In genomic region chr3:13098192-13098591, GRCh38 we compare ENCODE assay signal across 24 cellular contexts. TPM values are rescaled to one million over a fixed set of nuclear protein-coding genes. Genes with fewer than 3 reads are reported as not detected.
DNase-seq lines count a peak whose midpoint lies in the region; ATAC-seq, FAIRE-seq and TF ChIP-seq lines count a peak whose summit lies in the region.
"Had no signal": no experiment of that assay in that cellular context is flagged by ENCODE, and none has a peak within 500 bp of the region (broad histone marks: within the 10 kb centered on the region; RNA-seq: fewer than 3 reads in every experiment).

No MANE protein-coding gene starts in this region.

- H3K9me3 ChIP-seq in BLaER1 = no peaks in the 10 kb centered on the region
- no peaks in the 10 kb centered on the region for H3K9me3 ChIP-seq in HEK293 (ENCODE audit: control insufficient read depth, insufficient read depth, low read depth, low read length)
- H3K9me3 ChIP-seq: A549, BE2C, Caco-2 had no signal

- H3K9me3 Mint-ChIP-seq in endothelial cell (ENCODE audit: unreplicated experiment) = no peaks in the 10 kb centered on the region
- H3K9me3 Mint-ChIP-seq in stimulated activated memory B cell treated with anti-CD40 and anti-IgM and Interleukin-4, amounts not matched to agents 10 μg/mL and 1 μg/mL and 100 μg/mL, for 72 hours = no peaks in the 10 kb centered on the region
- H3K9me3 Mint-ChIP-seq: CD8-positive, alpha-beta T cell had no signal

- CTCF ChIA-PET in HEK293 (lab: Yijun Ruan, JAX) = interaction anchor here (1.0 kb wide), 1 partner anchor 353 kb away, joined by 4 read pairs; no protein-coding TSS in a partner anchor

- peaks cover 14% of the 10 kb centered on the region for H3K27me3 Mint-ChIP-seq in endothelial cell (ENCODE audit: unreplicated experiment)
- peaks cover 11% of the 10 kb centered on the region for H3K27me3 Mint-ChIP-seq in stimulated activated memory B cell treated with anti-CD40 and anti-IgM and Interleukin-4, amounts not matched to agents 10 μg/mL and 1 μg/mL and 100 μg/mL, for 72 hours

- H3K4me2 ChIP-seq in BLaER1 = peak overlapping the region; percentile 46
- H3K4me2 ChIP-seq: A549 had no signal

- no peak overlapping the region for H3K27ac ChIP-seq in BLaER1
- no peak overlapping the region for H3K27ac ChIP-seq in HEK293 (ENCODE audit: extremely low read depth, low read depth, low read length)
- H3K27ac ChIP-seq: A549, C4-2B, GM23248 had no signal

- TF ChIP-seq CTCF in HEK293 (tag by site-specific recombination; IDR thresholded peaks at IDR 0.05) = no peak
- TF ChIP-seq CTCF in endothelial cell (IDR thresholded peaks at IDR 0.05; ENCODE audit: unreplicated experiment) = no peak

- peak overlapping the region; percentile 6 for H3K27ac Mint-ChIP-seq in endothelial cell (ENCODE audit: unreplicated experiment)
- peak overlapping the region; percentile 11 for H3K27ac Mint-ChIP-seq in stimulated activated memory B cell treated with anti-CD40 and anti-IgM and Interleukin-4, amounts not matched to agents 10 μg/mL and 1 μg/mL and 100 μg/mL, for 72 hours
- H3K27ac Mint-ChIP-seq: CD4-positive, CD25-positive, alpha-beta regulatory T cell; CD8-positive, alpha-beta T cell had no signal

- peaks cover 5% of the 10 kb centered on the region for H3K36me3 Mint-ChIP-seq in endothelial cell (ENCODE audit: low read depth, unreplicated experiment)
- H3K36me3 Mint-ChIP-seq in stimulated activated memory B cell treated with anti-CD40 and anti-IgM and Interleukin-4, amounts not matched to agents 10 μg/mL and 1 μg/mL and 100 μg/mL, for 72 hours = no peaks in the 10 kb centered on the region
- H3K36me3 Mint-ChIP-seq: CD4-positive, CD25-positive, alpha-beta regulatory T cell; CD8-positive, alpha-beta T cell had no signal

- H3K27me3 ChIP-seq in BLaER1 = no peaks in the 10 kb centered on the region
- H3K27me3 ChIP-seq: BE2C had no signal

- ATAC-seq in stimulated activated memory B cell treated with anti-CD40 and anti-IgM and Interleukin-4, amounts not matched to agents 10 μg/mL and 1 μg/mL and 100 μg/mL, for 72 hours = no peak
- ATAC-seq: CD8-positive, alpha-beta T cell had no signal

- no peaks in the 10 kb centered on the region for H4K20me1 ChIP-seq in BLaER1

- FAIRE-seq in frontal cortex (lab: Jason Lieb, UNC) = no peak
- FAIRE-seq: A549, G401.6, GM12878, H1 had no signal

- H3K36me3 ChIP-seq in BLaER1 (no peaks in the 10 kb centered on the region), HEK293 (ENCODE audit: control insufficient read depth in 2 of 2, insufficient read depth in 1 of 2, low read length in 2 of 2) (no peaks in the 10 kb centered on the region)
- H3K36me3 ChIP-seq: BE2C had no signal

- POLR2A ChIA-PET in HEK293 (lab: Yijun Ruan, JAX) = no interaction called here

- H3K4me1 Mint-ChIP-seq in endothelial cell (ENCODE audit: unreplicated experiment) = peaks cover 16% of the 10 kb centered on the region
- H3K4me1 Mint-ChIP-seq in stimulated activated memory B cell treated with anti-CD40 and anti-IgM and Interleukin-4, amounts not matched to agents 10 μg/mL and 1 μg/mL and 100 μg/mL, for 72 hours = peaks cover 17% of the 10 kb centered on the region
- H3K4me1 Mint-ChIP-seq: CD4-positive, CD25-positive, alpha-beta regulatory T cell had no signal

- H3K4me1 ChIP-seq in BLaER1 (peaks cover 71% of the 10 kb centered on the region), HEK293 (ENCODE audit: control insufficient read depth, insufficient read depth, low read length) (no peaks in the 10 kb centered on the region)
- H3K4me1 ChIP-seq: A549, BE2C, Caco-2 had no signal

- DNase-seq in endothelial cell (ENCODE audit: low spot score) (no peak), frontal cortex (ENCODE audit: low spot score in 2 of 2) (no peak), NCI-H510A (lab: John Stamatoyannopoulos, UW) (no peak)
- no peak for DNase-seq in activated CD4-positive, alpha-beta T cell treated with anti-CD3 and anti-CD28 coated beads for 4 hours
- DNase-seq: 8988T; ACHN; AML-193; BE2C; Caco-2; CD4-positive, CD25-positive, alpha-beta regulatory T cell; DMS153; DND-41; GM23248; H7; HCEC 1CT had no signal

- H3K4me3 Mint-ChIP-seq in endothelial cell (ENCODE audit: unreplicated experiment) = no peak overlapping the region
- no peak overlapping the region for H3K4me3 Mint-ChIP-seq in stimulated activated memory B cell treated with anti-CD40 and anti-IgM and Interleukin-4, amounts not matched to agents 10 μg/mL and 1 μg/mL and 100 μg/mL, for 72 hours
- H3K4me3 Mint-ChIP-seq: CD4-positive, CD25-positive, alpha-beta regulatory T cell; CD8-positive, alpha-beta T cell had no signal

- H3K4me3 ChIP-seq in BLaER1 (no peak overlapping the region), HEK293 (ENCODE audit: low read depth, low read length) (no peak overlapping the region)
- H3K4me3 ChIP-seq: A549, GM12878, GM23248 had no signal

- no peak overlapping the region for H3K9ac ChIP-seq in BLaER1
- H3K9ac ChIP-seq: GM23248 had no signal

TF ChIP-seq in HEK293, 187 proteins besides CTCF, POLR2A, EP300 and RAD21:
- TF ChIP-seq ZFP3 (tag by site-specific recombination; IDR thresholded peaks at IDR 0.05; ENCODE audit: low read depth) (peak; percentile 79), ZNF658 (tag by site-specific recombination; IDR thresholded peaks at IDR 0.05) (no peak), ZBTB21 (tag by site-specific recombination; IDR thresholded peaks at IDR 0.05) (no peak)

RNA-seq across cellular contexts. Expression of gene IQSEC1, which starts 25.0 kb away (rescaled TPM):
- 75.3 TPM for total RNA-seq in endothelial cell (ENCODE audit: unreplicated experiment)
- 14.3 TPM for total RNA-seq in frontal cortex
